ENCODE assay signal across 1 cellular context in the genomic region with DNA sequence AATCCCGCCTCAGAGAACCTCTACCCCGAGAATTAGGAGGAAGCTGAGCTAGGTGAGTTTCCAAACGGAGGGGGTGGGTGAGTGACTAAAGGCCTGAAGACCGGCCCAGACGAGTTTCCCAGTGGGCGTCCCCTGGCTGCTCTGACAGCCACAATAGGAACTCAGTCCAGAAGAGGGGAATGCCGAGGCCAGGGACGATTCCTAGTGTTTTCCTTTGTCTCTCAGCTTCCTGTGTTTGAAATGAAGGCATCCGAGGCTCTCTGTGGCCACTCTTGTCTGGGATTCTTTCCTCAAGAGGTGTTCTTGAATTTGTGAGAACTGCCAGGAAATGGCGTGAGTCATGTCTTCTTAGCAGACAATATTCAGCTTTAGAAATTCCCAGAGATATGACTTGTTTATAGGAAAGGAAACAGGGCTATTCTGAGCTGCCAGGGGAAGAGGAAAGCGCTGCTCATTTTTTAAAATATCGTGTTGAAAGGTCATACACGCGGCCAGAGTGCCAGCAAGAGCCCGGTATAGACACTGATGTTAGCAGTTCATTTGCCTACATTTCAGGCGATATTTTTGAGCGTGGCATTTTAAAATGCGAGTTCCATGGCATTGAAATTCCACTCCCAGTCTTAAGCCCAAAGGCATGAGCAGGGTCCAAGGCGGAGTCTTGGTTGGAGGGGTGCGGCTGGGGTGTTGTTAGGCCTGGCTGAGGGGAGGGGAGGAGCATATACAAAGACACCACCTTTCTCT.
TF ChIP-seq lines count a peak whose summit lies in the region.

No MANE protein-coding gene starts in this region.

TF ChIP-seq in GM12878, 131 proteins besides CTCF, POLR2A, EP300 and RAD21 (continued from another document):
- TF ChIP-seq, protein P1, sequence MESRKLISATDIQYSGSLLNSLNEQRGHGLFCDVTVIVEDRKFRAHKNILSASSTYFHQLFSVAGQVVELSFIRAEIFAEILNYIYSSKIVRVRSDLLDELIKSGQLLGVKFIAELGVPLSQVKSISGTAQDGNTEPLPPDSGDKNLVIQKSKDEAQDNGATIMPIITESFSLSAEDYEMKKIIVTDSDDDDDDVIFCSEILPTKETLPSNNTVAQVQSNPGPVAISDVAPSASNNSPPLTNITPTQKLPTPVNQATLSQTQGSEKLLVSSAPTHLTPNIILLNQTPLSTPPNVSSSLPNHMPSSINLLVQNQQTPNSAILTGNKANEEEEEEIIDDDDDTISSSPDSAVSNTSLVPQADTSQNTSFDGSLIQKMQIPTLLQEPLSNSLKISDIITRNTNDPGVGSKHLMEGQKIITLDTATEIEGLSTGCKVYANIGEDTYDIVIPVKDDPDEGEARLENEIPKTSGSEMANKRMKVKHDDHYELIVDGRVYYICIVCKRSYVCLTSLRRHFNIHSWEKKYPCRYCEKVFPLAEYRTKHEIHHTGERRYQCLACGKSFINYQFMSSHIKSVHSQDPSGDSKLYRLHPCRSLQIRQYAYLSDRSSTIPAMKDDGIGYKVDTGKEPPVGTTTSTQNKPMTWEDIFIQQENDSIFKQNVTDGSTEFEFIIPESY (IDR thresholded peaks at IDR 0.05): no peak
- TF ChIP-seq SPI1 (IDR thresholded peaks at IDR 0.05; ENCODE audit: borderline replicate concordance, insufficient read depth, low read depth, low read length): no peak
- TF ChIP-seq SRF (IDR thresholded peaks at IDR 0.05; ENCODE audit: low read depth in 2 of 2, low read length in 2 of 2): no peak
- TF ChIP-seq, protein P2, sequence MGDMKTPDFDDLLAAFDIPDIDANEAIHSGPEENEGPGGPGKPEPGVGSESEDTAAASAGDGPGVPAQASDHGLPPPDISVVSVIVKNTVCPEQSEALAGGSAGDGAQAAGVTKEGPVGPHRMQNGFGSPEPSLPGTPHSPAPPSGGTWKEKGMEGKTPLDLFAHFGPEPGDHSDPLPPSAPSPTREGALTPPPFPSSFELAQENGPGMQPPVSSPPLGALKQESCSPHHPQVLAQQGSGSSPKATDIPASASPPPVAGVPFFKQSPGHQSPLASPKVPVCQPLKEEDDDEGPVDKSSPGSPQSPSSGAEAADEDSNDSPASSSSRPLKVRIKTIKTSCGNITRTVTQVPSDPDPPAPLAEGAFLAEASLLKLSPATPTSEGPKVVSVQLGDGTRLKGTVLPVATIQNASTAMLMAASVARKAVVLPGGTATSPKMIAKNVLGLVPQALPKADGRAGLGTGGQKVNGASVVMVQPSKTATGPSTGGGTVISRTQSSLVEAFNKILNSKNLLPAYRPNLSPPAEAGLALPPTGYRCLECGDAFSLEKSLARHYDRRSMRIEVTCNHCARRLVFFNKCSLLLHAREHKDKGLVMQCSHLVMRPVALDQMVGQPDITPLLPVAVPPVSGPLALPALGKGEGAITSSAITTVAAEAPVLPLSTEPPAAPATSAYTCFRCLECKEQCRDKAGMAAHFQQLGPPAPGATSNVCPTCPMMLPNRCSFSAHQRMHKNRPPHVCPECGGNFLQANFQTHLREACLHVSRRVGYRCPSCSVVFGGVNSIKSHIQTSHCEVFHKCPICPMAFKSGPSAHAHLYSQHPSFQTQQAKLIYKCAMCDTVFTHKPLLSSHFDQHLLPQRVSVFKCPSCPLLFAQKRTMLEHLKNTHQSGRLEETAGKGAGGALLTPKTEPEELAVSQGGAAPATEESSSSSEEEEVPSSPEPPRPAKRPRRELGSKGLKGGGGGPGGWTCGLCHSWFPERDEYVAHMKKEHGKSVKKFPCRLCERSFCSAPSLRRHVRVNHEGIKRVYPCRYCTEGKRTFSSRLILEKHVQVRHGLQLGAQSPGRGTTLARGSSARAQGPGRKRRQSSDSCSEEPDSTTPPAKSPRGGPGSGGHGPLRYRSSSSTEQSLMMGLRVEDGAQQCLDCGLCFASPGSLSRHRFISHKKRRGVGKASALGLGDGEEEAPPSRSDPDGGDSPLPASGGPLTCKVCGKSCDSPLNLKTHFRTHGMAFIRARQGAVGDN (IDR thresholded peaks at IDR 0.05): peak; percentile 98
- TF ChIP-seq IKZF2 (IDR thresholded peaks at IDR 0.05): peak; percentile 85 to 88
- no peak for TF ChIP-seq ZNF217 (IDR thresholded peaks at IDR 0.05)
- no peak for TF ChIP-seq NRF1 (conservative IDR thresholded peaks at IDR 0.05; ENCODE audit: low read depth, low read length)
- TF ChIP-seq SMC3 (IDR thresholded peaks at IDR 0.05; ENCODE audit: borderline replicate concordance, low read length): no peak
- TF ChIP-seq, protein P3, sequence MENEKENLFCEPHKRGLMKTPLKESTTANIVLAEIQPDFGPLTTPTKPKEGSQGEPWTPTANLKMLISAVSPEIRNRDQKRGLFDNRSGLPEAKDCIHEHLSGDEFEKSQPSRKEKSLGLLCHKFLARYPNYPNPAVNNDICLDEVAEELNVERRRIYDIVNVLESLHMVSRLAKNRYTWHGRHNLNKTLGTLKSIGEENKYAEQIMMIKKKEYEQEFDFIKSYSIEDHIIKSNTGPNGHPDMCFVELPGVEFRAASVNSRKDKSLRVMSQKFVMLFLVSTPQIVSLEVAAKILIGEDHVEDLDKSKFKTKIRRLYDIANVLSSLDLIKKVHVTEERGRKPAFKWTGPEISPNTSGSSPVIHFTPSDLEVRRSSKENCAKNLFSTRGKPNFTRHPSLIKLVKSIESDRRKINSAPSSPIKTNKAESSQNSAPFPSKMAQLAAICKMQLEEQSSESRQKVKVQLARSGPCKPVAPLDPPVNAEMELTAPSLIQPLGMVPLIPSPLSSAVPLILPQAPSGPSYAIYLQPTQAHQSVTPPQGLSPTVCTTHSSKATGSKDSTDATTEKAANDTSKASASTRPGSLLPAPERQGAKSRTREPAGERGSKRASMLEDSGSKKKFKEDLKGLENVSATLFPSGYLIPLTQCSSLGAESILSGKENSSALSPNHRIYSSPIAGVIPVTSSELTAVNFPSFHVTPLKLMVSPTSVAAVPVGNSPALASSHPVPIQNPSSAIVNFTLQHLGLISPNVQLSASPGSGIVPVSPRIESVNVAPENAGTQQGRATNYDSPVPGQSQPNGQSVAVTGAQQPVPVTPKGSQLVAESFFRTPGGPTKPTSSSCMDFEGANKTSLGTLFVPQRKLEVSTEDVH (IDR thresholded peaks at IDR 0.05; ENCODE audit: low read depth, partially characterized antibody): no peak
- TF ChIP-seq, protein P4, sequence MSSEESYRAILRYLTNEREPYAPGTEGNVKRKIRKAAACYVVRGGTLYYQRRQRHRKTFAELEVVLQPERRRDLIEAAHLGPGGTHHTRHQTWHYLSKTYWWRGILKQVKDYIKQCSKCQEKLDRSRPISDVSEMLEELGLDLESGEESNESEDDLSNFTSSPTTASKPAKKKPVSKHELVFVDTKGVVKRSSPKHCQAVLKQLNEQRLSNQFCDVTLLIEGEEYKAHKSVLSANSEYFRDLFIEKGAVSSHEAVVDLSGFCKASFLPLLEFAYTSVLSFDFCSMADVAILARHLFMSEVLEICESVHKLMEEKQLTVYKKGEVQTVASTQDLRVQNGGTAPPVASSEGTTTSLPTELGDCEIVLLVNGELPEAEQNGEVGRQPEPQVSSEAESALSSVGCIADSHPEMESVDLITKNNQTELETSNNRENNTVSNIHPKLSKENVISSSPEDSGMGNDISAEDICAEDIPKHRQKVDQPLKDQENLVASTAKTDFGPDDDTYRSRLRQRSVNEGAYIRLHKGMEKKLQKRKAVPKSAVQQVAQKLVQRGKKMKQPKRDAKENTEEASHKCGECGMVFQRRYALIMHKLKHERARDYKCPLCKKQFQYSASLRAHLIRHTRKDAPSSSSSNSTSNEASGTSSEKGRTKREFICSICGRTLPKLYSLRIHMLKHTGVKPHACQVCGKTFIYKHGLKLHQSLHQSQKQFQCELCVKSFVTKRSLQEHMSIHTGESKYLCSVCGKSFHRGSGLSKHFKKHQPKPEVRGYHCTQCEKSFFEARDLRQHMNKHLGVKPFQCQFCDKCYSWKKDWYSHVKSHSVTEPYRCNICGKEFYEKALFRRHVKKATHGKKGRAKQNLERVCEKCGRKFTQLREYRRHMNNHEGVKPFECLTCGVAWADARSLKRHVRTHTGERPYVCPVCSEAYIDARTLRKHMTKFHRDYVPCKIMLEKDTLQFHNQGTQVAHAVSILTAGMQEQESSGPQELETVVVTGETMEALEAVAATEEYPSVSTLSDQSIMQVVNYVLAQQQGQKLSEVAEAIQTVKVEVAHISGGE (CRISPR knock-in tag; IDR thresholded peaks at IDR 0.05): no peak
- TF ChIP-seq, protein P5, sequence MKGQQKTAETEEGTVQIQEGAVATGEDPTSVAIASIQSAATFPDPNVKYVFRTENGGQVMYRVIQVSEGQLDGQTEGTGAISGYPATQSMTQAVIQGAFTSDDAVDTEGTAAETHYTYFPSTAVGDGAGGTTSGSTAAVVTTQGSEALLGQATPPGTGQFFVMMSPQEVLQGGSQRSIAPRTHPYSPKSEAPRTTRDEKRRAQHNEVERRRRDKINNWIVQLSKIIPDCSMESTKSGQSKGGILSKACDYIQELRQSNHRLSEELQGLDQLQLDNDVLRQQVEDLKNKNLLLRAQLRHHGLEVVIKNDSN (IDR thresholded peaks at IDR 0.05; ENCODE audit: borderline replicate concordance, extremely low read length, insufficient read depth, low read depth, low read length): no peak
- no peak for TF ChIP-seq SMAD5 (IDR thresholded peaks at IDR 0.05; ENCODE audit: low read depth)
- TF ChIP-seq, protein P6, sequence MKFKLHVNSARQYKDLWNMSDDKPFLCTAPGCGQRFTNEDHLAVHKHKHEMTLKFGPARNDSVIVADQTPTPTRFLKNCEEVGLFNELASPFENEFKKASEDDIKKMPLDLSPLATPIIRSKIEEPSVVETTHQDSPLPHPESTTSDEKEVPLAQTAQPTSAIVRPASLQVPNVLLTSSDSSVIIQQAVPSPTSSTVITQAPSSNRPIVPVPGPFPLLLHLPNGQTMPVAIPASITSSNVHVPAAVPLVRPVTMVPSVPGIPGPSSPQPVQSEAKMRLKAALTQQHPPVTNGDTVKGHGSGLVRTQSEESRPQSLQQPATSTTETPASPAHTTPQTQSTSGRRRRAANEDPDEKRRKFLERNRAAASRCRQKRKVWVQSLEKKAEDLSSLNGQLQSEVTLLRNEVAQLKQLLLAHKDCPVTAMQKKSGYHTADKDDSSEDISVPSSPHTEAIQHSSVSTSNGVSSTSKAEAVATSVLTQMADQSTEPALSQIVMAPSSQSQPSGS (IDR thresholded peaks at IDR 0.05; ENCODE audit: low read length): no peak; the same call in 1 of the 2 replicates
- TF ChIP-seq MEF2B (IDR thresholded peaks at IDR 0.05; ENCODE audit: partially characterized antibody, poor library complexity, severe bottlenecking): peak; percentile 46
- no peak for TF ChIP-seq FOXK2 (IDR thresholded peaks at IDR 0.05)
- no peak for TF ChIP-seq BACH1 (IDR thresholded peaks at IDR 0.05; ENCODE audit: borderline replicate concordance)
- no peak for TF ChIP-seq CHD2 (IDR thresholded peaks at IDR 0.05; ENCODE audit: borderline replicate concordance, low read depth, low read length)
- no peak for TF ChIP-seq TCF12 (IDR thresholded peaks at IDR 0.05; ENCODE audit: low read depth, low read length)
- no peak for TF ChIP-seq ETV6 (conservative IDR thresholded peaks at IDR 0.05 in 1 of 2, IDR thresholded peaks at IDR 0.05 in 1 of 2; ENCODE audit: borderline replicate concordance in 1 of 2, low read depth in 1 of 2)
- TF ChIP-seq ZNF622 (IDR thresholded peaks at IDR 0.05): no peak
- no peak for TF ChIP-seq SMARCA5 (IDR thresholded peaks at IDR 0.05)
- no peak for TF ChIP-seq TAF1 (IDR thresholded peaks at IDR 0.05; ENCODE audit: borderline replicate concordance, low read depth, low read length)
- TF ChIP-seq, protein P7, sequence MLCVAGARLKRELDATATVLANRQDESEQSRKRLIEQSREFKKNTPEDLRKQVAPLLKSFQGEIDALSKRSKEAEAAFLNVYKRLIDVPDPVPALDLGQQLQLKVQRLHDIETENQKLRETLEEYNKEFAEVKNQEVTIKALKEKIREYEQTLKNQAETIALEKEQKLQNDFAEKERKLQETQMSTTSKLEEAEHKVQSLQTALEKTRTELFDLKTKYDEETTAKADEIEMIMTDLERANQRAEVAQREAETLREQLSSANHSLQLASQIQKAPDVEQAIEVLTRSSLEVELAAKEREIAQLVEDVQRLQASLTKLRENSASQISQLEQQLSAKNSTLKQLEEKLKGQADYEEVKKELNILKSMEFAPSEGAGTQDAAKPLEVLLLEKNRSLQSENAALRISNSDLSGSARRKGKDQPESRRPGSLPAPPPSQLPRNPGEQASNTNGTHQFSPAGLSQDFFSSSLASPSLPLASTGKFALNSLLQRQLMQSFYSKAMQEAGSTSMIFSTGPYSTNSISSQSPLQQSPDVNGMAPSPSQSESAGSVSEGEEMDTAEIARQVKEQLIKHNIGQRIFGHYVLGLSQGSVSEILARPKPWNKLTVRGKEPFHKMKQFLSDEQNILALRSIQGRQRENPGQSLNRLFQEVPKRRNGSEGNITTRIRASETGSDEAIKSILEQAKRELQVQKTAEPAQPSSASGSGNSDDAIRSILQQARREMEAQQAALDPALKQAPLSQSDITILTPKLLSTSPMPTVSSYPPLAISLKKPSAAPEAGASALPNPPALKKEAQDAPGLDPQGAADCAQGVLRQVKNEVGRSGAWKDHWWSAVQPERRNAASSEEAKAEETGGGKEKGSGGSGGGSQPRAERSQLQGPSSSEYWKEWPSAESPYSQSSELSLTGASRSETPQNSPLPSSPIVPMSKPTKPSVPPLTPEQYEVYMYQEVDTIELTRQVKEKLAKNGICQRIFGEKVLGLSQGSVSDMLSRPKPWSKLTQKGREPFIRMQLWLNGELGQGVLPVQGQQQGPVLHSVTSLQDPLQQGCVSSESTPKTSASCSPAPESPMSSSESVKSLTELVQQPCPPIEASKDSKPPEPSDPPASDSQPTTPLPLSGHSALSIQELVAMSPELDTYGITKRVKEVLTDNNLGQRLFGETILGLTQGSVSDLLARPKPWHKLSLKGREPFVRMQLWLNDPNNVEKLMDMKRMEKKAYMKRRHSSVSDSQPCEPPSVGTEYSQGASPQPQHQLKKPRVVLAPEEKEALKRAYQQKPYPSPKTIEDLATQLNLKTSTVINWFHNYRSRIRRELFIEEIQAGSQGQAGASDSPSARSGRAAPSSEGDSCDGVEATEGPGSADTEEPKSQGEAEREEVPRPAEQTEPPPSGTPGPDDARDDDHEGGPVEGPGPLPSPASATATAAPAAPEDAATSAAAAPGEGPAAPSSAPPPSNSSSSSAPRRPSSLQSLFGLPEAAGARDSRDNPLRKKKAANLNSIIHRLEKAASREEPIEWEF (IDR thresholded peaks at IDR 0.05; ENCODE audit: insufficient replicate concordance, low read depth, low read length): no peak
- peak; percentile 44; the same call in 1 of the 2 replicates for TF ChIP-seq PML (IDR thresholded peaks at IDR 0.05; ENCODE audit: low read length)
- no peak for TF ChIP-seq CREB1 (IDR thresholded peaks at IDR 0.05; ENCODE audit: low read depth)
